In the genomic region with DNA sequence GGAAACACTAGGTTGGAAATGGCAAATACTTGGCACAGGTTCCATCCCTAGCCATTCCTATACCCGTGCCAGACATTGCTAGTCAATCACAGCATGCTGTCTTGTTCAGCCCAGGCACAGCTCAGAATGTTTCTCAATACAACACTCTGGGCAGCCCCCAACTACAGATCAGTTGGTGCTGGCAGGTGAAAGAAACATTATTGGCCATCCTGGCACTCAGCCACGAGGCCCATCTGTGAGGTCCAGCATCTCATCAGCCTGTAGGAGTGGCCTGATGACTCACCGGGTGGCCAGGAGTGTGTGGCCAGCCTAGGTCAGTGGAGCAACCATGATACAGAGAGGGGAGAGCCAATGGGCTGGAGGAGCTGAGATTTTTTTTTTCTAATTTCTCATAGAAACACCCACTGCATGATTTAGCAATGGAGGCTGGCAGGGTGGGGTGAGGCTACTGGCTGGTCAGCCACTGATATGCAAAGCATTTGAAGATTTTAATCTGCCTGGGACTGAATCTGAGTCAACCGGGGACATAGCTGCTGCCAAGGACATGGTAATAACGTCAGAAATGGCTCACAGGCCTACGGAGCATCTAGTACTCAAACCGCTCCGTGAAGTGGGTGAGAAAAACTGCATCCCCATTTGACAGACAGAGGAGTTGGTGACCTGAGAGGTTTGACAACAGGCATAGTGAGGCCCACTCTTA, we compare ENCODE assay signal across 10 cellular contexts. TPM values are rescaled to one million over a fixed set of nuclear protein-coding genes. Genes with fewer than 3 reads are reported as not detected.
DNase-seq lines count a peak whose midpoint lies in the region; ATAC-seq and TF ChIP-seq lines count a peak whose summit lies in the region.
"Had no signal": no experiment of that assay in that cellular context is flagged by ENCODE, and none has a peak within 500 bp of the region (broad histone marks: within the 10 kb centered on the region; RNA-seq: fewer than 3 reads in every experiment).

No MANE protein-coding gene starts in this region.

- H3K4me1 ChIP-seq in ascending aorta (peaks cover 5 to 27% of the 10 kb centered on the region in 2 donors), colonic mucosa (no peaks in the 10 kb centered on the region)

- H3K9me3 ChIP-seq in ascending aorta (no peaks in the 10 kb centered on the region), colonic mucosa (no peaks in the 10 kb centered on the region)

- ATAC-seq in HG02970 (IDR thresholded peaks at IDR 0.05; ENCODE audit: low FRiP score, unreplicated experiment): no peak

- H3K36me3 ChIP-seq in ascending aorta (no peaks in the 10 kb centered on the region), colonic mucosa (no peaks in the 10 kb centered on the region)

- H3K27ac ChIP-seq in ascending aorta (peak overlapping the region; percentile 85 to 86), colonic mucosa (no peak overlapping the region)

- DNase-seq in A172 (ENCODE audit: low spot score): peak; percentile 97
- peak; percentile 4 for DNase-seq in HT-29 (ENCODE audit: low spot score)
- DNase-seq in ascending aorta (ENCODE audit: low spot score in 2 of 2): peak; percentile 87 to 97
- peak; percentile 95 for DNase-seq in hepatic stellate cell (ENCODE audit: low spot score)
- no peak for DNase-seq in stimulated activated CD4-positive, alpha-beta T cell treated with anti-CD3 and anti-CD28 coated beads, Interleukin-12 subunit alpha, Interleukin-12 subunit beta, amount 100 ng/mL, for 4 hours
- no peak for DNase-seq in effector CD4-positive, alpha-beta T cell
- DNase-seq in colonic mucosa: no peak
- DNase-seq: NCI-H345; stimulated activated CD4-positive, alpha-beta T cell treated with anti-CD3 and anti-CD28 coated beads, Interleukin-4, amount 100 ng/mL, for 24 hours had no signal

- H3K27me3 ChIP-seq in ascending aorta: no peaks in the 10 kb centered on the region
- H3K27me3 ChIP-seq in colonic mucosa: no peaks in the 10 kb centered on the region

- peak overlapping the region; percentile 9 to 16 for H3K4me3 ChIP-seq in ascending aorta
- no peak overlapping the region for H3K4me3 ChIP-seq in colonic mucosa

- H3K9ac ChIP-seq in colonic mucosa (ENCODE audit: low read depth in 2 of 2, low read length in 2 of 2): no peak overlapping the region

- TF ChIP-seq CTCF in ascending aorta (IDR thresholded peaks at IDR 0.05) (no peak), colonic mucosa (IDR thresholded peaks at IDR 0.05) (no peak)

- intact Hi-C loops in ascending aorta (cut with DNase I) (loop anchor here (1.0 to 10.0 kb wide), 2 partner anchors 8 to 853 kb away; no protein-coding TSS in a partner anchor), colonic mucosa (cut with DNase I) (no loop called here)

RNA-seq across cellular contexts. Expression of a gene that starts 5.4 kb away (rescaled TPM):
- total RNA-seq in A172 (2014; rRNA removed; shearing (Covaris generic)): 0.05 TPM in 1 of 2 replicates, not detected in the other
- total RNA-seq in HT-29 (2014; rRNA removed; shearing (Covaris generic)): not detected in 2 replicates
- 12.0 TPM for total RNA-seq in ascending aorta
- total RNA-seq in colonic mucosa: under 1 TPM in 1 of 2 donors, not detected in 1; 0.11 TPM

Comparison
In these comparisons a context has a peak if more than half of its experiments do, and no peak if none do; other contexts are left out.
1. DNase-seq: peak in A172 (single experiment), HT-29 (single experiment), ascending aorta (2 of 2) and hepatic stellate cell (single experiment); none in stimulated activated CD4-positive, alpha-beta T cell treated with anti-CD3 and anti-CD28 coated beads, Interleukin-12 subunit alpha, Interleukin-12 subunit beta, amount 100 ng/mL, for 4 hours (single experiment), effector CD4-positive, alpha-beta T cell (single experiment) and colonic mucosa (single experiment).
2. RNA of a gene that starts 5.4 kb away (total RNA-seq): 12.0 TPM in ascending aorta (single experiment); 0.11 TPM in colonic mucosa, 0.05 TPM in A172 and not detected in HT-29; every median in the first group is over 10 times any median in the second.